Comparison of ENCODE assay signal across 8 cellular contexts in genomic region chr3:13894812-13895154, GRCh38. TPM values are rescaled to one million over a fixed set of nuclear protein-coding genes. Genes with fewer than 3 reads are reported as not detected.
DNase-seq lines count a peak whose midpoint lies in the region; ATAC-seq, FAIRE-seq and TF ChIP-seq lines count a peak whose summit lies in the region.

No MANE protein-coding gene starts in this region.

- peaks cover 9 to 25% (median 13%) of the 10 kb centered on the region in 5 donors for H3K36me3 Mint-ChIP-seq in naive thymus-derived CD4-positive, alpha-beta T cell

- H3K27me3 ChIP-seq in HUES6 (ENCODE audit: control insufficient read depth, insufficient read depth, low read length) = peaks cover 30% of the 10 kb centered on the region
- no peaks in the 10 kb centered on the region for H3K27me3 ChIP-seq in naive thymus-derived CD4-positive, alpha-beta T cell (ENCODE audit: control insufficient read depth in 2 of 2, insufficient read depth in 2 of 2, low read length in 2 of 2)

- FAIRE-seq in A549 (lab: Jason Lieb, UNC) = no peak
- FAIRE-seq in HTR-8/SVneo (lab: Jason Lieb, UNC) = no peak

- H3K4me1 Mint-ChIP-seq in naive thymus-derived CD4-positive, alpha-beta T cell = peaks cover 12 to 52% (median 36%) of the 10 kb centered on the region in 7 donors

- ATAC-seq in A549 (no peak), GM18502 (IDR thresholded peaks at IDR 0.05; ENCODE audit: poor library complexity, unreplicated experiment) (no peak), GM21528 (IDR thresholded peaks at IDR 0.05; ENCODE audit: low FRiP score, unreplicated experiment) (no peak), HG02623 (IDR thresholded peaks at IDR 0.05; ENCODE audit: unreplicated experiment) (no peak)
- no peak for ATAC-seq in naive thymus-derived CD4-positive, alpha-beta T cell

- TF ChIP-seq CTCF in A549 (IDR thresholded peaks at IDR 0.05) (no peak), coronary artery (IDR thresholded peaks at IDR 0.05) (no peak)

- H3K27me3 Mint-ChIP-seq in naive thymus-derived CD4-positive, alpha-beta T cell = peaks cover 0 to 9% (median 0%) of the 10 kb centered on the region in 5 donors

- CTCF ChIA-PET in A549 (lab: Yijun Ruan, JAX) = interaction anchor here (1.3 to 3.5 kb wide), 3 partner anchors 10 to 399 kb away, joined by 3 to 26 read pairs (median 4); no protein-coding TSS in a partner anchor
- CTCF ChIA-PET in naive thymus-derived CD4-positive, alpha-beta T cell (lab: Charles Lee) = interaction anchor here (1.2 to 5.6 kb wide), 6 partner anchors 10 to 573 kb away, joined by 3 to 26 read pairs (median 11); partner anchors contain the start of gene WNT7A

- no peak for TF ChIP-seq EP300 in A549 (IDR thresholded peaks at IDR 0.05)

- DNase-seq in A549 (ENCODE audit: low read depth in 1 of 2, low spot score in 1 of 2) (no peak), coronary artery (ENCODE audit: low spot score) (no peak), HTR-8/SVneo (ENCODE audit: insufficient read length, low spot score) (no peak)
- peak in 1 of 9 donors; percentile 20 for DNase-seq in naive thymus-derived CD4-positive, alpha-beta T cell

- H3K36me3 ChIP-seq in HUES6 (ENCODE audit: control insufficient read depth, insufficient read depth, low read length) = no peaks in the 10 kb centered on the region
- no peaks in the 10 kb centered on the region for H3K36me3 ChIP-seq in naive thymus-derived CD4-positive, alpha-beta T cell (ENCODE audit: control insufficient read depth in 2 of 3, insufficient read depth in 3 of 3, low read length in 3 of 3)

- H3K9me3 ChIP-seq in A549 = peaks cover 37% of the 10 kb centered on the region
- no peaks in the 10 kb centered on the region; the same call in 1 of the 2 replicates for H3K9me3 ChIP-seq in HUES6 (ENCODE audit: control insufficient read depth, insufficient read depth, low read depth, low read length)
- H3K9me3 ChIP-seq in naive thymus-derived CD4-positive, alpha-beta T cell (ENCODE audit: control insufficient read depth in 2 of 3, low read length in 3 of 3) = peaks cover 0 to 23% (median 5%) of the 10 kb centered on the region in 3 experiments

- H3K4me3 Mint-ChIP-seq in naive thymus-derived CD4-positive, alpha-beta T cell = peak overlapping the region; percentile 67 to 94 (median 90)

- 90% methylated on average over 17 of the region's 20 CpGs for WGBS in A549 (ENCODE audit: missing lambda C conversion rate)

- H3K4me3 ChIP-seq in A549 = peak overlapping the region; percentile 60
- peak overlapping the region; percentile 63 for H3K4me3 ChIP-seq in HUES6 (ENCODE audit: low read depth, low read length)
- peak overlapping the region; percentile 75 for H3K4me3 ChIP-seq in coronary artery
- peak overlapping the region; percentile 84 for H3K4me3 ChIP-seq in naive thymus-derived CD4-positive, alpha-beta T cell (ENCODE audit: low read length)

- POLR2A ChIA-PET in A549 (lab: Yijun Ruan, JAX) = no interaction called here
- POLR2A ChIA-PET in naive thymus-derived CD4-positive, alpha-beta T cell (lab: Charles Lee) = interaction anchor here (0.6 to 1.9 kb wide), 9 partner anchors 8 to 986 kb away, joined by 3 to 7 read pairs (median 4); partner anchors contain the start of genes CCDC174, LSM3 and XPC

- peak overlapping the region; percentile 99 for H3K4me2 ChIP-seq in A549

- intact Hi-C loops in naive thymus-derived CD4-positive, alpha-beta T cell (cut with micrococcal nuclease) = loop anchor here (1.0 to 10.0 kb wide), 13 partner anchors 14 to 1310 kb away; partner anchors contain the start of genes HDAC11 (in 2 of the 2), CAPN7 (in 1 of the 2), CCDC174 (in 1 of the 2) and CHCHD4 (in 1 of the 2)

- H3K27ac Mint-ChIP-seq in naive thymus-derived CD4-positive, alpha-beta T cell = peak overlapping the region; percentile 79 to 95 (median 88)

- H3K4me1 ChIP-seq in A549 = peaks cover 5% of the 10 kb centered on the region; the same call in 1 of the 3 replicates
- peaks cover 8% of the 10 kb centered on the region; the same call in 1 of the 2 replicates for H3K4me1 ChIP-seq in HUES6 (ENCODE audit: control insufficient read depth, insufficient read depth, low read length)
- peaks cover 33 to 35% of the 10 kb centered on the region in 2 donors for H3K4me1 ChIP-seq in naive thymus-derived CD4-positive, alpha-beta T cell (ENCODE audit: control insufficient read depth in 2 of 2, insufficient read depth in 2 of 2, low read length in 2 of 2)

- peak overlapping the region; percentile 3 for H3K9ac ChIP-seq in HUES6 (ENCODE audit: low read length)

- TF ChIP-seq POLR2A in A549 (IDR thresholded peaks at IDR 0.05; ENCODE audit: low read length) = no peak

- peak overlapping the region; percentile 48 to 50; a peak in 3 of 6 replicates for H3K27ac ChIP-seq in A549
- no peak overlapping the region for H3K27ac ChIP-seq in HUES6 (ENCODE audit: low read depth, low read length)
- peak overlapping the region; percentile 26 to 62 for H3K27ac ChIP-seq in coronary artery
- peak overlapping the region; percentile 94 for H3K27ac ChIP-seq in naive thymus-derived CD4-positive, alpha-beta T cell (ENCODE audit: low read depth, low read length)

- no peak for TF ChIP-seq RAD21 in A549 (conservative IDR thresholded peaks at IDR 0.05 in 1 of 2, IDR thresholded peaks at IDR 0.05 in 1 of 2)

- H3K9me3 Mint-ChIP-seq in naive thymus-derived CD4-positive, alpha-beta T cell = peaks cover 6 to 51% (median 14%) of the 10 kb centered on the region in 11 donors

TF ChIP-seq in A549, 52 proteins besides CTCF, POLR2A, EP300 and RAD21:
- TF ChIP-seq HOXA7 (CRISPR knock-in tag; IDR thresholded peaks at IDR 0.05) (no peak), E2F6 (IDR thresholded peaks at IDR 0.05; ENCODE audit: borderline replicate concordance, low read depth) (no peak), CBX8 (IDR thresholded peaks at IDR 0.05) (no peak)

RNA-seq across cellular contexts. Expression of gene WNT7A, which starts 14.9 kb away (rescaled TPM):
- 0.01 and 0.03 TPM in 2 replicates for polyA plus RNA-seq in A549 (2011; rRNA removed)
- 0.03 and 0.04 TPM in 2 replicates for polyA plus RNA-seq in A549 (2012; cell fraction: cytosol; rRNA removed)
- polyA plus RNA-seq in A549 (2012; cell fraction: nucleus; rRNA removed) = 0.07 and 0.11 TPM in 2 replicates
- 0.03 to 0.04 TPM in 2 of 3 replicates, not detected in the other for polyA plus RNA-seq in A549 (2017; fragmentation: RNase III; extraction: RNeasy Plus Mini Kit Qiagen cat#74134 plus additional on column Dnase treatment)
- polyA minus RNA-seq in A549 (2011; rRNA and poly(A)+ RNA removed) = 0.04 TPM in 1 of 2 replicates, not detected in the other
- 10 to 100 TPM in 4 of 5 experiments, under 1 TPM in 1; 0.15 to 21.8 (median 18.8) TPM for total RNA-seq in naive thymus-derived CD4-positive, alpha-beta T cell
- 1 to 10 TPM; 5.0 to 7.7 TPM for polyA plus RNA-seq in naive thymus-derived CD4-positive, alpha-beta T cell

Comparison
In these comparisons a context has a peak if more than half of its experiments do, and no peak if none do; other contexts are left out.
1. RNA of gene WNT7A, which starts 14.9 kb away (polyA plus RNA-seq): 5.0 to 7.7 TPM in naive thymus-derived CD4-positive, alpha-beta T cell; 0.01 to 0.11 TPM in A549; every median in the first group is over 4 times any median in the second.
2. Peak in every context shown above with its lines, with median percentiles within 50 percentile points of each other: H3K4me3 ChIP-seq.